9 cellular contexts compared by ENCODE assay signal in the genomic region with DNA sequence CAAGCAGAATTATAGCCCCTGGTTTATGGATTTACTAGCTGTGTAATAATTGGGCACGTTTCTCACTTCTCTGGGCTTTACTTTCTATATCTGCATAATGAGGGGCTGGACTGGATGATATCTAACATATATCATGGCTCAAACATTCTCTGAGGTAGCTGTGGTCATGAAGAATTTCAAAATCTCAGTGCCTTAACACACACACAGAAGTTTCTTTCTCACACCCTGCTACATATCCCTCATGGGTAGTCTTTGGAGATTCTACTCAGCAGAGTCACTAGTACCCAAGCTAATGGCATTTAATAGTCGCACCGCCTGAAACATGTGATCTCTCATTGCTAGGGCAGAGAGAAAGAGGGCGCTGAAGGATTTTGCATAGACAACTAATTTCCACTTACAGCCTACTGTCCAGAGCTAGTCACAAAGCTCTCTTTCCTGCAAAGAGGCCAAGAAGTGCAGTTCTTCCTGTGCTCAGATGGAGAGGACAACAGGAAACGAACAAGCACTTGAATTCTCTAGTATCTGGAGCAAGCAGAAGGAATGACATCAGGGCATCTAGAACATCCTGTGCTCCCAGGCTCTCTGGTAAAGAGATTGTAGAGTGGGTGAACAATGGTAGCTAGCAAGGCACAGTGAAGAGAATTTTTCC.
DNase-seq lines count a peak whose midpoint lies in the region; ATAC-seq and TF ChIP-seq lines count a peak whose summit lies in the region.
"Had no signal": no experiment of that assay in that cellular context is flagged by ENCODE, and none has a peak within 500 bp of the region (broad histone marks: within the 10 kb centered on the region; RNA-seq: fewer than 3 reads in every experiment).

No MANE protein-coding gene starts in this region.

- DNase-seq in HFF-Myc (ENCODE audit: extremely low read depth, low read depth) (peak; percentile 62), body of pancreas (peak in 1 of 4 donors; percentile 13), islet precursor cell (peak; percentile 59), stomach (no peak), NCI-H748 (lab: John Stamatoyannopoulos, UW; ENCODE audit: unreplicated experiment) (no peak), NCI-H146 treated with DMSO at 0.1 percent for 48 hours (lab: John Stamatoyannopoulos, UW; ENCODE audit: unreplicated experiment) (no peak), OCI-LY7 (ENCODE audit: low spot score) (no peak)
- DNase-seq: activated T-cell treated with anti-CD3 and anti-CD28 coated beads, Interleukin-2, amount 50 U/mL, for 72 hours had no signal

- no peaks in the 10 kb centered on the region for H3K9me2 ChIP-seq in OCI-LY7 (ENCODE audit: insufficient read depth, low read length)

- H3K27ac ChIP-seq in body of pancreas = no peak overlapping the region
- H3K27ac ChIP-seq in stomach = peak overlapping the region in 4 of 5 donors; percentile 45 to 77 (median 74)
- H3K27ac ChIP-seq in OCI-LY7 (ENCODE audit: low read depth, low read length, poor library complexity, severe bottlenecking) = no peak overlapping the region

- ATAC-seq in body of pancreas (peak; percentile 74), HG02840 (IDR thresholded peaks at IDR 0.05; ENCODE audit: low FRiP score, unreplicated experiment) (no peak)
- ATAC-seq: activated T-cell treated with anti-CD3 and anti-CD28 coated beads, Interleukin-2, amount 50 U/mL, for 72 hours had no signal

- intact Hi-C loops in body of pancreas (cut with DNase I) (no loop called here), stomach (cut with DNase I; ENCODE audit: low total_unique reads) (no loop called here), OCI-LY7 (cut with micrococcal nuclease; ENCODE audit: unreplicated experiment) (no loop called here)

- H3K79me2 ChIP-seq in OCI-LY7 (ENCODE audit: insufficient read depth, low read depth, low read length) = no peaks in the 10 kb centered on the region

- no peaks in the 10 kb centered on the region for H4K20me1 ChIP-seq in OCI-LY7 (ENCODE audit: insufficient read depth, low read length)

- TF ChIP-seq EP300 in stomach (IDR thresholded peaks at IDR 0.05) = peak; percentile 43

- POLR2A ChIA-PET in OCI-LY7 (lab: Charles Lee) = interaction anchor here (0.6 kb wide), 1 partner anchor 1057 kb away, joined by 3 read pairs; no protein-coding TSS in a partner anchor

- H2AFZ ChIP-seq in OCI-LY7 (ENCODE audit: low read length) = no peak overlapping the region

- TF ChIP-seq CTCF in HFF-Myc (IDR thresholded peaks at IDR 0.05; ENCODE audit: low read depth, low read length, missing control alignments) = peak; percentile 21
- TF ChIP-seq CTCF in body of pancreas (IDR thresholded peaks at IDR 0.05) = no peak
- no peak for TF ChIP-seq CTCF in stomach (IDR thresholded peaks at IDR 0.05)
- no peak for TF ChIP-seq CTCF in OCI-LY7 (conservative IDR thresholded peaks at IDR 0.05; ENCODE audit: low read length)

- no peaks in the 10 kb centered on the region for H3K36me3 ChIP-seq in body of pancreas (replicated peaks in 1 of 2; ENCODE audit: insufficient read depth in 1 of 2, low read depth in 2 of 2)
- H3K36me3 ChIP-seq in stomach = no peaks in the 10 kb centered on the region
- no peaks in the 10 kb centered on the region for H3K36me3 ChIP-seq in OCI-LY7 (ENCODE audit: insufficient read depth, low read length)

- H3K4me3 ChIP-seq in HFF-Myc (replicated peaks; ENCODE audit: low read depth, low read length) = no peak overlapping the region
- H3K4me3 ChIP-seq in body of pancreas = no peak overlapping the region
- H3K4me3 ChIP-seq in stomach = no peak overlapping the region
- H3K4me3 ChIP-seq in OCI-LY7 (ENCODE audit: low read depth, low read length, poor library complexity, severe bottlenecking) = no peak overlapping the region

- no TSS peak for BruUV-seq in OCI-LY7 (replicated peaks; lab: Mats Ljungman, UMichigan)

- no peak for TF ChIP-seq POLR2A in body of pancreas (IDR thresholded peaks at IDR 0.05)
- TF ChIP-seq POLR2A in stomach (IDR thresholded peaks at IDR 0.05) = no peak

- CTCF ChIA-PET in OCI-LY7 (lab: Charles Lee; ENCODE audit: unreplicated experiment) = no interaction called here

- no peaks in the 10 kb centered on the region for H3K4me1 ChIP-seq in body of pancreas
- peaks cover 0 to 25% (median 3%) of the 10 kb centered on the region in 4 donors for H3K4me1 ChIP-seq in stomach
- no peaks in the 10 kb centered on the region for H3K4me1 ChIP-seq in OCI-LY7 (ENCODE audit: insufficient read depth, low read length, poor library complexity, severe bottlenecking)

- H3K4me2 ChIP-seq in OCI-LY7 (ENCODE audit: low read length) = no peak overlapping the region

- H3K9me3 ChIP-seq in body of pancreas (no peaks in the 10 kb centered on the region), stomach (no peaks in the 10 kb centered on the region), OCI-LY7 (ENCODE audit: low read length) (no peaks in the 10 kb centered on the region)

- no peaks in the 10 kb centered on the region for H3K27me3 ChIP-seq in body of pancreas
- no peaks in the 10 kb centered on the region for H3K27me3 ChIP-seq in stomach

- 57 to 71% methylated on average over 5 of the region's 5 CpGs for WGBS in body of pancreas, 2 donors
- WGBS in stomach, 5 donors = 40 to 70% (median 54%) methylated on average over 5 of the region's 5 CpGs

Comparison
In these comparisons a context has a peak if more than half of its experiments do, and no peak if none do; other contexts are left out.
1. DNase-seq: peak in HFF-Myc (single experiment) and islet precursor cell (single experiment); none in stomach (single experiment), NCI-H748 (single experiment), NCI-H146 treated with DMSO at 0.1 percent for 48 hours (single experiment) and OCI-LY7 (single experiment).
2. H3K27ac ChIP-seq: peak in stomach (4 of 5); none in body of pancreas (0 of 4) and OCI-LY7 (single experiment).